Comparison of ENCODE assay signal across 22 cellular contexts in the genomic region with DNA sequence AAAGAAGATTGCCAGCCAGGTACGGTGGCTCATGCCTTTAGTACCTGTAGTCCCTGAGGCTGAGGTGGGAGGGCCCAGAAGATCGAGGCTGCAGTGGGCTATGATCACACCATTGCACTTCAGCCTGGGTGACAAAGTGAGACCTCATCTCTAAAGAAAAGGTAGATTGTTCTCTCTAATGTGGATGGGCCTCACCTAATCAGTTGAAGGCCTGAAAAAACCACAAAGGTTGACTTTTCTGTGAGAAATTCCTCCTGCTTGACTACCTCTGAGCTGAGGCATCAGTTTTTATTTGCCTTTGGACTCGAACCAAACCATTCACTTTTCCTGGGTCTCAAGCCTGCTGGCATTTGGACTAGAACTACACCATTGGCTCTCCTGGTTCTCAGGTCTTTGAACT.
"Had no signal": no experiment of that assay in that cellular context is flagged by ENCODE, and none has a peak within 500 bp of the region (broad histone marks: within the 10 kb centered on the region; RNA-seq: fewer than 3 reads in every experiment).

No MANE protein-coding gene starts in this region.

- ATAC-seq: Panc1, T-cell had no signal

- H3K4me2 ChIP-seq: SK-N-SH had no signal

- H3K9me2 ChIP-seq: SK-N-SH had no signal

- H3K9ac ChIP-seq: SK-N-SH had no signal

- H3K36me3 Mint-ChIP-seq: T-cell had no signal

- H3K27me3 Mint-ChIP-seq: T-cell had no signal

- H3K27ac ChIP-seq: HL-60, RWPE1 had no signal

- H3K4me1 Mint-ChIP-seq: T-cell had no signal

- H3K4me3 Mint-ChIP-seq: T-cell had no signal

- H3K27ac Mint-ChIP-seq: T-cell had no signal

- DNase-seq: Kasumi-1, KG1, MV-4-11, NCI-H1048, NCI-H1105, NCI-H1417, NCI-H1436 treated with DMSO at 0.1 percent for 48 hours, NCI-H1694, NCI-H187 treated with DMSO at 0.1 percent for 48 hours, NCI-H2081, NCI-H2107, NCI-H2227 treated with DMSO at 0.1 percent for 48 hours, NCI-H524 treated with DMSO at 0.1 percent for 48 hours, NCI-H69, NCI-H774, SHP77, SK-N-SH, SW 1271, T-cell had no signal
